ENCODE assay signal across 8 cellular contexts in the genomic region with DNA sequence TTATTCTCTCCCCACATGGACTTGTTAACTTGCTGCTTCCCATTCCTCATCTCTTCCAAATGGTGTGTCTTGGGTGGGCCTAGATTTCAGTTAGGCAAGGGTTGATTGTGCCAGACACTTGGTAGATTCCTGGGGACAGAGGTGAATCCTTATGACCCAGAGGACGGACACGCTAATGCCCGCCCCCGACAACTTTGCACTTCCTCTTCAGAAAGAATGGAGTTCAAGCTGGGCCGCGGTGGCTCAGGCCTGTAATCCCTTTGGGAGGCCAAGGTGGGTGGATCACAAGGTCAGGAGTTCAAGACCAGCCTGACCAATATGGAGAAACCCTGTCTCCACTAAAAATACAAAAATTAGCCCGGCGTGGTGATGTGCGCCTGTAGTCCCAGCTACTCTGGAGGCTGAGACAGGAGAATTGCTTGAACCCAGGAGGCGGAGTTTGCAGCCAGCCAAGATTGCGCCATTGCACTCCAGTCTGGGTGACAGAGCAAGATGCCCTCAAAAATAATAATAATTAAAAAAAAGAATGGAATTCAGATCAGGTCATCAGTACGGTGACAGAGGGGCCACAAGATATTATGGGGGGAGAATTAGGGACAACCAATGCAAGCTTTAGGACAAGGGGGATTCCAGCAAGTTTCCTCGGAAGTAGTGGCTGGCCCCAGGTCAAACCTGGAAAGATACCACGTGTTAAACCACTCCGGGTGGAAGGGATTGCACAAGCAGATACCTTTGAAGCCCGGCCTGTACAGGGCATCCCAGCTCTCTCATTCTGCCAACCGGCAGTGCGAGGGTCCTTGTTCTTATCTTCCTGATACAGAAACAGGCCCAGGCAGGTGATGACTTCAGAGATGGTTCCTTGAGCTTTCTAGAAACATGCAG. TPM values are rescaled to one million over a fixed set of nuclear protein-coding genes. Genes with fewer than 3 reads are reported as not detected.
DNase-seq lines count a peak whose midpoint lies in the region; ATAC-seq and TF ChIP-seq lines count a peak whose summit lies in the region.
"Had no signal": no experiment of that assay in that cellular context is flagged by ENCODE, and none has a peak within 500 bp of the region (broad histone marks: within the 10 kb centered on the region; RNA-seq: fewer than 3 reads in every experiment).

No MANE protein-coding gene starts in this region.

- peak overlapping the region; percentile 99 for H3K27ac ChIP-seq in GM23248
- peak overlapping the region; percentile 95 for H3K27ac ChIP-seq in foreskin keratinocyte

- CTCF ChIA-PET in GM10248 (lab: Yijun Ruan, JAX), result interaction anchor here (0.9 to 2.0 kb wide), 6 partner anchors 12 to 157 kb away, joined by 3 to 8 read pairs (median 4); no protein-coding TSS in a partner anchor

- H3K9me2 ChIP-seq in GM23248 (ENCODE audit: insufficient read depth), result no peaks in the 10 kb centered on the region

- H3K4me3 ChIP-seq in GM23248 (peak overlapping the region; percentile 91), WI38 (ENCODE audit: low read depth, low read length) (peak overlapping the region; percentile 75)

- in situ Hi-C loops in GM23248 (cut with MboI), result loop anchor here (10.0 kb wide), 1 partner anchor 197 kb away; no protein-coding TSS in a partner anchor

- H3F3A ChIP-seq in GM23248 (ENCODE audit: insufficient read depth), result peaks cover 39% of the 10 kb centered on the region

- TF ChIP-seq CTCF in WI38 (IDR thresholded peaks at IDR 0.05; ENCODE audit: low read depth, low read length), result no peak
- TF ChIP-seq CTCF in foreskin keratinocyte (conservative IDR thresholded peaks at IDR 0.05), result no peak
- no peak for TF ChIP-seq CTCF in GM10248 (IDR thresholded peaks at IDR 0.05; ENCODE audit: control extremely low read depth, extremely low read depth, low read depth, missing control alignments)

- peaks cover 83% of the 10 kb centered on the region for H3K79me2 ChIP-seq in GM23248 (ENCODE audit: insufficient read depth)

- peak overlapping the region; percentile 88 for H3K4me2 ChIP-seq in GM23248 (ENCODE audit: unreplicated experiment)

- H3K4me1 ChIP-seq in GM23248 (ENCODE audit: insufficient read depth), result peaks cover 30% of the 10 kb centered on the region
- H3K4me1 ChIP-seq in foreskin keratinocyte, result peaks cover 19% of the 10 kb centered on the region

- 88 to 89% methylated on average over 18 of the region's 18 CpGs for WGBS in GM23248 (ENCODE audit: low coverage in 1 of 2, low lambda C conversion rate in 2 of 2, missing lambda C conversion rate in 2 of 2), 2 experiments

- ATAC-seq in foreskin keratinocyte (no peak), GM19035 (IDR thresholded peaks at IDR 0.05; ENCODE audit: unreplicated experiment) (no peak)
- no peak for ATAC-seq in stimulated activated naive CD8-positive, alpha-beta T cell treated with anti-CD3 and anti-CD28 coated beads, Interleukin-15, Interleukin-2, amounts not matched to agents 100 U/mL and 50 U/mL, for 24 hours

- H3K9ac ChIP-seq in GM23248, result peak overlapping the region; percentile 96

- H3K9me3 ChIP-seq in GM23248 (ENCODE audit: low read depth), result no peaks in the 10 kb centered on the region

- POLR2A ChIA-PET in GM10248 (lab: Yijun Ruan, JAX), result no interaction called here

- H4K20me1 ChIP-seq in GM23248 (ENCODE audit: insufficient read depth), result no peaks in the 10 kb centered on the region

- H3K27me3 ChIP-seq in GM23248 (replicated peaks; ENCODE audit: insufficient read depth) (no peaks in the 10 kb centered on the region), foreskin keratinocyte (no peaks in the 10 kb centered on the region)

- no peaks in the 10 kb centered on the region for H3K36me3 ChIP-seq in GM23248 (ENCODE audit: low read depth)

- no peak overlapping the region for H2AFZ ChIP-seq in GM23248

- DNase-seq in GM23248 (peak; percentile 28), foreskin keratinocyte (no peak), GM10248 (ENCODE audit: extremely low spot score) (no peak), nucleus accumbens (lab: John Stamatoyannopoulos, UW) (no peak)
- peak; percentile 12 for DNase-seq in stimulated activated naive CD8-positive, alpha-beta T cell treated with anti-CD3 and anti-CD28 coated beads, Interleukin-15, Interleukin-2, amounts not matched to agents 100 U/mL and 50 U/mL, for 24 hours
- DNase-seq: stimulated activated naive CD4-positive, alpha-beta T cell had no signal

RNA-seq across cellular contexts. Expression of gene MYO9B, which starts 2.7 kb away (rescaled TPM):
- total RNA-seq in GM23248 (2014; rRNA removed; shearing (Covaris generic)), result 49.1 and 71.8 TPM in 2 replicates
- 18.6 and 20.1 TPM in 2 replicates for polyA plus RNA-seq in GM23248 (2016; fragmentation: Nextera tagmentation; extraction: Ambion mirVana)
- total RNA-seq in foreskin keratinocyte, result 41.3 and 48.6 TPM in 2 replicates
- 29.1 and 32.6 TPM in 2 replicates for polyA plus RNA-seq in foreskin keratinocyte

RNA-seq across cellular contexts. Expression of gene HAUS8, which starts 3.0 kb away (rescaled TPM):
- total RNA-seq in GM23248 (2014; rRNA removed; shearing (Covaris generic)), result 1.0 and 3.4 TPM in 2 replicates
- polyA plus RNA-seq in GM23248 (2016; fragmentation: Nextera tagmentation; extraction: Ambion mirVana) (8.2 and 10.6 TPM in 2 replicates), foreskin keratinocyte (18.7 and 20.6 TPM in 2 replicates)
- 15.6 and 18.1 TPM in 2 replicates for total RNA-seq in foreskin keratinocyte

RNA-seq across cellular contexts. Expression of gene CPAMD8, which starts 51.7 kb away (rescaled TPM):
- 0.76 and 0.89 TPM in 2 replicates for total RNA-seq in GM23248 (2014; rRNA removed; shearing (Covaris generic))
- polyA plus RNA-seq in GM23248 (2016; fragmentation: Nextera tagmentation; extraction: Ambion mirVana) (0.20 and 0.80 TPM in 2 replicates), foreskin keratinocyte (0.12 and 0.25 TPM in 2 replicates)
- 0.17 and 0.25 TPM in 2 replicates for total RNA-seq in foreskin keratinocyte

Comparison
In these comparisons a context has a peak if more than half of its experiments do, and no peak if none do; other contexts are left out.
1. DNase-seq: peak in GM23248 (single experiment) and stimulated activated naive CD8-positive, alpha-beta T cell treated with anti-CD3 and anti-CD28 coated beads, Interleukin-15, Interleukin-2, amounts not matched to agents 100 U/mL and 50 U/mL, for 24 hours (single experiment); none in foreskin keratinocyte (0 of 2), GM10248 (single experiment) and nucleus accumbens (0 of 56).